25 cellular contexts compared by ENCODE assay signal in genomic region chr15:33119865-33120264, GRCh38.
"Had no signal": no experiment of that assay in that cellular context is flagged by ENCODE, and none has a peak within 500 bp of the region (broad histone marks: within the 10 kb centered on the region; RNA-seq: fewer than 3 reads in every experiment).

No MANE protein-coding gene starts in this region.

- ATAC-seq: esophagus mucosa; gastrocnemius medialis; natural killer cell treated with Interleukin-12 subunit alpha and Interleukin-12 subunit beta and Interleukin-15 and Interleukin-18, amount 100 ng/mL, for 72 hours; right lobe of liver; stimulated activated memory B cell treated with anti-CD40 and anti-IgM and Interleukin-4, amounts not matched to agents 10 μg/mL and 1 μg/mL and 100 μg/mL, for 72 hours had no signal

- H3K4me1 ChIP-seq: colonic mucosa, lower lobe of right lung, neural progenitor cell, parathyroid adenoma, prostate gland, right lobe of liver, spleen, tibial nerve, vagina had no signal

- H2AFZ ChIP-seq: parathyroid adenoma had no signal

- H3K4me3 ChIP-seq: colonic mucosa, gastrocnemius medialis, left ventricle myocardium inferior, lower lobe of right lung, neural progenitor cell, prostate gland, right lobe of liver, spleen, tibial nerve, upper lobe of right lung, vagina had no signal

- H3K4me2 ChIP-seq: neural progenitor cell had no signal

- H3K79me2 ChIP-seq: parathyroid adenoma had no signal

- H3K36me3 ChIP-seq: colonic mucosa, gastrocnemius medialis, left ventricle myocardium inferior, lower lobe of right lung, neural progenitor cell, prostate gland, right lobe of liver, spleen, tibial nerve, upper lobe of right lung, vagina had no signal

- H3K9me3 ChIP-seq: colonic mucosa, gastrocnemius medialis, left ventricle myocardium inferior, lower lobe of right lung, prostate gland, right lobe of liver, spleen, tibial nerve, upper lobe of right lung, vagina had no signal

- DNase-seq: colonic mucosa; dermis blood vessel endothelial cell; effector CD8-positive, alpha-beta T cell; gastrocnemius medialis; glutamatergic neuron; left ventricle myocardium inferior; lower lobe of right lung; mesenchymal stem cell; midbrain; nucleus accumbens; retina; right lobe of liver; spleen; stimulated activated CD4-positive, alpha-beta T cell treated with anti-CD3 and anti-CD28 coated beads, Interleukin-15, amount 100 ng/mL, for 24 hours; stimulated activated CD4-positive, alpha-beta T cell treated with anti-CD3 and anti-CD28 coated beads, Interleukin-1b, Interleukin-23, amount 100 ng/mL, for 48 hours; stimulated activated CD4-positive, alpha-beta T cell treated with anti-CD3 and anti-CD28 coated beads, Interleukin-4, amount 100 ng/mL, for 24 hours; upper lobe of right lung had no signal

- H3K9ac ChIP-seq: neural progenitor cell, parathyroid adenoma had no signal

- H3K27me3 ChIP-seq: colonic mucosa, gastrocnemius medialis, neural progenitor cell, right lobe of liver, spleen, tibial nerve, upper lobe of right lung, vagina had no signal

- H3K27ac ChIP-seq: colonic mucosa, gastrocnemius medialis, left ventricle myocardium inferior, lower lobe of right lung, neural progenitor cell, parathyroid adenoma, prostate gland, right lobe of liver, spleen, tibial nerve, upper lobe of right lung, vagina had no signal
